ENCODE assay signal across 15 cellular contexts in the genomic region with DNA sequence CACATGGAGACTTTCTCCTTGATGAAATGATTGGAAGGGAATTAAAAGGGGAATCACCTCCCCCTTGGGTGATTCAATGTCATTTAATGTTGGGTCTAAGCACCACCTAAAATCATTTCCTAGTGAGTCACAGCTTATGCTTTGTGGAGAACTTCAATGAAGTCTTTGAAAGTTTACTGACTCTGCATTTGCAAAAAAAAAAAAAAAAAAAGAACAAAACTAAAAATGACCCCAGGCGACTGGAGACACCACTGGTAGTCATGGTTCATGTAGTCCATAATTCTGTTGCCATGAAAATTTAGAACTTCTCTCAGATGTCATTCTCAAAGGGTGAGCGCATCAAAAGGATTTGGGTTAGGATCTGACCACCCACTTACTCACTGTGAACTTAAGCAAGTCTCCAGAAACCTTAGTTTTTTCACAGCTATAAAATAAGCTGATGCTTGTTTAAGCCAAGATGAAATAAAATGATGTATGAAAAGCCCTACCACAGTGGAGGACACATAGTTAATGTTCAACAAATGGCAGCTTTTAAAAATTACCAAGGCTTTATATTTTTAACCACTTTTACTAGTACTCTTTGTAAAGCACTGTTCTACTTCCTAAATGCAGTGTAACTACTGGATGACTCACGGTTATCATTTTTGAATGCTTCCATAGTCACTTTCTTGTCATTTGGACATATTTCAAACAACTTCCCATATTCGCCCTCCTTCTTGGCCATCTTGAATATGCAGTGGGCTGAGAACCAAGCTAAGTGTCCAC. TPM values are rescaled to one million over a fixed set of nuclear protein-coding genes. Genes with fewer than 3 reads are reported as not detected.
DNase-seq lines count a peak whose midpoint lies in the region; ATAC-seq, FAIRE-seq and TF ChIP-seq lines count a peak whose summit lies in the region.
"Had no signal": no experiment of that assay in that cellular context is flagged by ENCODE, and none has a peak within 500 bp of the region (broad histone marks: within the 10 kb centered on the region; RNA-seq: fewer than 3 reads in every experiment).

No MANE protein-coding gene starts in this region.

- H3K27ac ChIP-seq in A673 (ENCODE audit: low read depth, low read length, poor library complexity, severe bottlenecking), result no peak overlapping the region
- H3K27ac ChIP-seq: neutrophil, vagina had no signal

- POLR2A ChIA-PET in A673 (lab: Charles Lee; ENCODE audit: low non-redundant PET), result interaction anchor here (0.6 kb wide), 1 partner anchor 75 kb away, joined by 7 read pairs; no protein-coding TSS in a partner anchor
- POLR2A ChIA-PET in activated CD4-positive, alpha-beta T cell treated with anti-CD3 and anti-CD28 coated beads, Interleukin-2, amount 10 ng/mL, durations not matched to agents 7 days and 5 days (lab: Charles Lee), result no interaction called here

- no peak for TF ChIP-seq CTCF in A673 (conservative IDR thresholded peaks at IDR 0.05; ENCODE audit: low read depth, low read length)

- no TSS peak for BruUV-seq in A673 (replicated peaks; lab: Mats Ljungman, UMichigan)

- no peak for ATAC-seq in GM21576 (IDR thresholded peaks at IDR 0.05; ENCODE audit: unreplicated experiment)
- no peak for ATAC-seq in GM18909 (IDR thresholded peaks at IDR 0.05; ENCODE audit: poor library complexity, unreplicated experiment)

- H3K4me1 Mint-ChIP-seq in activated CD4-positive, alpha-beta T cell treated with anti-CD3 and anti-CD28 coated beads, Interleukin-2, amount 10 ng/mL, durations not matched to agents 7 days and 5 days, result no peaks in the 10 kb centered on the region
- H3K4me1 Mint-ChIP-seq: activated naive CD8-positive, alpha-beta T cell treated with anti-CD3 and anti-CD28 coated beads, Interleukin-2, amount 10 ng/mL, durations not matched to agents 7 days and 5 days had no signal

- H3K4me3 ChIP-seq in A673 (ENCODE audit: low read depth, low read length, poor library complexity, severe bottlenecking), result no peak overlapping the region
- H3K4me3 ChIP-seq: vagina had no signal

- FAIRE-seq in RCC 7860 (lab: Jason Lieb, UNC) (peak; percentile 96), GM19239 (lab: Jason Lieb, UNC) (no peak)

- H3K9me3 Mint-ChIP-seq in activated CD4-positive, alpha-beta T cell treated with anti-CD3 and anti-CD28 coated beads, Interleukin-2, amount 10 ng/mL, durations not matched to agents 7 days and 5 days, result no peaks in the 10 kb centered on the region

- no peaks in the 10 kb centered on the region for H3K27me3 Mint-ChIP-seq in activated CD4-positive, alpha-beta T cell treated with anti-CD3 and anti-CD28 coated beads, Interleukin-2, amount 10 ng/mL, durations not matched to agents 7 days and 5 days

- H3K9me3 ChIP-seq in A673 (ENCODE audit: low read depth, low read length, poor library complexity, severe bottlenecking), result no peaks in the 10 kb centered on the region
- H3K9me3 ChIP-seq: neutrophil, vagina had no signal

- H3K36me3 Mint-ChIP-seq in activated CD4-positive, alpha-beta T cell treated with anti-CD3 and anti-CD28 coated beads, Interleukin-2, amount 10 ng/mL, durations not matched to agents 7 days and 5 days (ENCODE audit: low read depth), result no peaks in the 10 kb centered on the region
- H3K36me3 Mint-ChIP-seq: activated naive CD8-positive, alpha-beta T cell treated with anti-CD3 and anti-CD28 coated beads, Interleukin-2, amount 10 ng/mL, durations not matched to agents 7 days and 5 days had no signal

- H3K36me3 ChIP-seq in A673 (ENCODE audit: insufficient read depth, low read length, poor library complexity, severe bottlenecking), result no peaks in the 10 kb centered on the region
- H3K36me3 ChIP-seq: neutrophil, vagina had no signal

- H3K4me1 ChIP-seq in A673 (ENCODE audit: insufficient read depth, low read length, poor library complexity, severe bottlenecking), result no peaks in the 10 kb centered on the region
- H3K4me1 ChIP-seq: vagina had no signal

- no peak overlapping the region for H3K4me3 Mint-ChIP-seq in activated CD4-positive, alpha-beta T cell treated with anti-CD3 and anti-CD28 coated beads, Interleukin-2, amount 10 ng/mL, durations not matched to agents 7 days and 5 days
- H3K4me3 Mint-ChIP-seq: activated naive CD8-positive, alpha-beta T cell treated with anti-CD3 and anti-CD28 coated beads, Interleukin-2, amount 10 ng/mL, durations not matched to agents 7 days and 5 days had no signal

- intact Hi-C loops in A673 (cut with micrococcal nuclease; ENCODE audit: unreplicated experiment), result no loop called here

- peak; percentile 7 for DNase-seq in A673 (ENCODE audit: low spot score)
- peak; percentile 56 for DNase-seq in GM04504 (ENCODE audit: low read depth)
- peak; percentile 90 for DNase-seq in RCC 7860 (ENCODE audit: low spot score)
- peak; percentile 51 for DNase-seq in fibroblast of peridontal ligament (ENCODE audit: extremely low read depth)
- no peak for DNase-seq in GM19239 (ENCODE audit: insufficient read length, low spot score)
- no peak for DNase-seq in activated CD4-positive, alpha-beta T cell treated with anti-CD3 and anti-CD28 coated beads, Interleukin-2, amount 10 ng/mL, durations not matched to agents 7 days and 5 days
- DNase-seq: activated naive CD8-positive, alpha-beta T cell treated with anti-CD3 and anti-CD28 coated beads, Interleukin-2, amount 10 ng/mL, durations not matched to agents 7 days and 5 days; GOT3; NCI-H2107; stimulated activated CD4-positive, alpha-beta T cell treated with anti-CD3 and anti-CD28 coated beads, Interleukin-12 subunit alpha, Interleukin-12 subunit beta, amount 100 ng/mL, for 4 hours; T-helper 2 cell had no signal

- no peak overlapping the region for H3K27ac Mint-ChIP-seq in activated CD4-positive, alpha-beta T cell treated with anti-CD3 and anti-CD28 coated beads, Interleukin-2, amount 10 ng/mL, durations not matched to agents 7 days and 5 days
- H3K27ac Mint-ChIP-seq: activated naive CD8-positive, alpha-beta T cell treated with anti-CD3 and anti-CD28 coated beads, Interleukin-2, amount 10 ng/mL, durations not matched to agents 7 days and 5 days had no signal

- H3K27me3 ChIP-seq in A673 (replicated peaks; ENCODE audit: insufficient read depth, low read depth, low read length, poor library complexity), result no peaks in the 10 kb centered on the region
- H3K27me3 ChIP-seq: neutrophil, vagina had no signal

- CTCF ChIA-PET in A673 (lab: Charles Lee), result no interaction called here
- CTCF ChIA-PET in activated CD4-positive, alpha-beta T cell treated with anti-CD3 and anti-CD28 coated beads, Interleukin-2, amount 10 ng/mL, durations not matched to agents 7 days and 5 days (lab: Charles Lee), result interaction anchor here (0.7 kb wide), 1 partner anchor 492 kb away, joined by 3 read pairs; no protein-coding TSS in a partner anchor

RNA-seq across cellular contexts. Expression of a gene that starts 18.1 kb away (rescaled TPM):
- total RNA-seq in A673 (2021), result 0.02 TPM in 1 of 2 replicates, not detected in the other
- under 1 TPM; 0.04 to 0.15 TPM for total RNA-seq in activated CD4-positive, alpha-beta T cell treated with anti-CD3 and anti-CD28 coated beads, Interleukin-2, amount 10 ng/mL, durations not matched to agents 7 days and 5 days
- total RNA-seq: activated naive CD8-positive, alpha-beta T cell treated with anti-CD3 and anti-CD28 coated beads, Interleukin-2, amount 10 ng/mL, durations not matched to agents 7 days and 5 days had no signal

RNA-seq across cellular contexts. Expression of a gene that starts 29.6 kb away (rescaled TPM):
- 62.1 and 66.3 TPM in 2 replicates for total RNA-seq in A673 (2021)
- 10 to 100 TPM; 41.9 to 45.1 TPM for total RNA-seq in activated CD4-positive, alpha-beta T cell treated with anti-CD3 and anti-CD28 coated beads, Interleukin-2, amount 10 ng/mL, durations not matched to agents 7 days and 5 days

Comparison
In these comparisons a context has a peak if more than half of its experiments do, and no peak if none do; other contexts are left out.
1. DNase-seq: peak in A673 (single experiment), GM04504 (single experiment), RCC 7860 (single experiment) and fibroblast of peridontal ligament (single experiment); none in GM19239 (single experiment) and activated CD4-positive, alpha-beta T cell treated with anti-CD3 and anti-CD28 coated beads, Interleukin-2, amount 10 ng/mL, durations not matched to agents 7 days and 5 days (single experiment).